ENCODE assay signal across 8 cellular contexts in the genomic region with DNA sequence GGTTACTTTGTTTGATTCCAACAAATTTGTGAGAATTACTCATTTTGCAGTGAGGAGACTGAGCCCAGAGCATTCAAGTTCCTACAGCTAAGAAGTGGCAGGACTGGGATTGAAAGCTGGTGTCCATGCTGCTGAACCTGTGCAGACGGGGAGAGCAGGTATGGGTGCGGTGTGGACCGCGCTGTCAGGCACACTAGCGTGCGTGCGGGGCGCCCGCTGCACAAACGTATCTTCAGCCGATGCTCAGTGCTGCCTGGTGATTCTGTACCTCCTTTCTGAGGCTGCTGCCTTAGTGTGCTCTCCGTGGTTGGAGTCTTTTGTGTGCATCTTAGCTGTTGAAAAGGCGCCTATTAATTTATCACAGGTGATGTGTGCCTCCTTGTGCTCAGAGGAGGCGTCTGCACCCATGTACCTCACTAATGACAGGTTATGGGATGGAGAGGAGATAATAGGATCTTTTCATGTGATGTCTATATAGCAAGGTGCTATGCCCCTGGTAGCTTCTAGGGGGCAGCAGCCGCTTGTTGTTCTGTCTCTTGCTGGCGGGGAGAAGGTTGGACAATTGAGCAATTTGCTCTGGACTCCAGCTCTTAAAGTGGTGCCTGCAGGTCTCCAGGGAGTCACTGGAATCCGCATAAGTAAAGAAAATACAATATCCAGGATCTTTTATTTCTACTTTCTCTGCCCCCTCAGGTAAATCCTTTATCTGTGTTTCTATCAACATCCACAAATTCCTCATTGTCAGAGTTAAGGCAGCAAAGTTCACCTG. TPM values are rescaled to one million over a fixed set of nuclear protein-coding genes. Genes with fewer than 3 reads are reported as not detected.
DNase-seq lines count a peak whose midpoint lies in the region; ATAC-seq and TF ChIP-seq lines count a peak whose summit lies in the region.

No MANE protein-coding gene starts in this region.

- DNase-seq in CD4-positive, alpha-beta memory T cell, result peak; percentile 55 to 71 (median 56)
- DNase-seq in NCI-H226, result peak; percentile 65
- DNase-seq in cerebellar cortex (ENCODE audit: low spot score), result peak; percentile 85
- DNase-seq in left lobe of liver (ENCODE audit: low spot score), result peak; percentile 71
- peak; percentile 38 to 39 for DNase-seq in stimulated activated CD8-positive, alpha-beta memory T cell treated with anti-CD3 and anti-CD28 coated beads, Interleukin-7, amount 100 ng/mL, for 4 hours (ENCODE audit: low read depth in 2 of 2)

- TF ChIP-seq CTCF in HEK293 (tag by site-specific recombination; IDR thresholded peaks at IDR 0.05), result peak; percentile 81
- TF ChIP-seq CTCF in VCaP (conservative IDR thresholded peaks at IDR 0.05), result peak; percentile 90

- H3K4me1 Mint-ChIP-seq in CD4-positive, alpha-beta memory T cell, result peaks cover 31 to 53% (median 44%) of the 10 kb centered on the region in 4 donors

- no peaks in the 10 kb centered on the region for H3K27me3 Mint-ChIP-seq in CD4-positive, alpha-beta memory T cell

- H3K27ac Mint-ChIP-seq in CD4-positive, alpha-beta memory T cell, result peak overlapping the region; percentile 26 to 91 (median 74)

- H3K27me3 ChIP-seq in CD4-positive, alpha-beta memory T cell (ENCODE audit: insufficient read depth, low read length), result no peaks in the 10 kb centered on the region

- no peaks in the 10 kb centered on the region for H3K36me3 ChIP-seq in CD4-positive, alpha-beta memory T cell (ENCODE audit: insufficient read depth, low read length)
- no peaks in the 10 kb centered on the region; a peak in 1 of 3 replicates for H3K36me3 ChIP-seq in HEK293 (ENCODE audit: control insufficient read depth in 2 of 2, insufficient read depth in 1 of 2, low read length in 2 of 2)

- CTCF ChIA-PET in CD4-positive, alpha-beta memory T cell (lab: Charles Lee; ENCODE audit: partially characterized antibody), result interaction anchor here (0.5 to 7.6 kb wide), 32 partner anchors 9 to 436 kb away, joined by 3 to 111 read pairs (median 4); no protein-coding TSS in a partner anchor
- CTCF ChIA-PET in HEK293 (lab: Yijun Ruan, JAX), result interaction anchor here (0.5 to 6.7 kb wide), 38 partner anchors 10 to 1537 kb away, joined by 3 to 94 read pairs (median 4); a partner anchor contains a TSS

- H3K4me1 ChIP-seq in CD4-positive, alpha-beta memory T cell (ENCODE audit: insufficient read depth, low read length), result peaks cover 41% of the 10 kb centered on the region
- peaks cover 6% of the 10 kb centered on the region for H3K4me1 ChIP-seq in HEK293 (ENCODE audit: control insufficient read depth, insufficient read depth, low read length)

- no peaks in the 10 kb centered on the region for H3K9me3 ChIP-seq in CD4-positive, alpha-beta memory T cell (ENCODE audit: control insufficient read depth in 1 of 2, low read length in 2 of 2)
- H3K9me3 ChIP-seq in HEK293 (ENCODE audit: control insufficient read depth, insufficient read depth, low read depth, low read length), result no peaks in the 10 kb centered on the region

- H3K9me3 Mint-ChIP-seq in CD4-positive, alpha-beta memory T cell, result no peaks in the 10 kb centered on the region

- H3K4me3 ChIP-seq in CD4-positive, alpha-beta memory T cell (ENCODE audit: low read length in 2 of 2), result no peak overlapping the region
- H3K4me3 ChIP-seq in HEK293 (ENCODE audit: low read depth, low read length), result no peak overlapping the region

- H3K4me3 Mint-ChIP-seq in CD4-positive, alpha-beta memory T cell, result peak overlapping the region in 2 of 8 donors; percentile 33 to 72

- intact Hi-C loops in CD4-positive, alpha-beta memory T cell (cut with micrococcal nuclease), result loop anchor here (1.0 kb wide), 3 partner anchors 55 to 403 kb away; no protein-coding TSS in a partner anchor

- H3K36me3 Mint-ChIP-seq in CD4-positive, alpha-beta memory T cell, result peaks cover 0 to 4% of the 10 kb centered on the region in 2 donors

- no peak overlapping the region for H3K27ac ChIP-seq in CD4-positive, alpha-beta memory T cell (ENCODE audit: low read depth, low read length)
- H3K27ac ChIP-seq in HEK293 (ENCODE audit: extremely low read depth, low read depth, low read length) (no peak overlapping the region), VCaP (peak overlapping the region; percentile 60; the same call in 1 of the 2 replicates)

- POLR2A ChIA-PET in CD4-positive, alpha-beta memory T cell (lab: Charles Lee; ENCODE audit: partially characterized antibody), result interaction anchor here (1.0 to 1.4 kb wide), 4 partner anchors 12 to 397 kb away, joined by 3 to 6 read pairs (median 4); no protein-coding TSS in a partner anchor
- POLR2A ChIA-PET in HEK293 (lab: Yijun Ruan, JAX), result no interaction called here

- ATAC-seq in left lobe of liver, result peak; percentile 79
- no peak for ATAC-seq in GM18520 (IDR thresholded peaks at IDR 0.05; ENCODE audit: unreplicated experiment)

TF ChIP-seq in HEK293, 187 proteins besides CTCF, POLR2A, EP300 and RAD21 (continues in another document):
- no peak for TF ChIP-seq KLF7 (tag by site-specific recombination; IDR thresholded peaks at IDR 0.05; ENCODE audit: borderline replicate concordance)
- no peak for TF ChIP-seq ZNF202 (tag by site-specific recombination; IDR thresholded peaks at IDR 0.05; ENCODE audit: borderline replicate concordance)
- TF ChIP-seq KLF10 (tag by site-specific recombination; IDR thresholded peaks at IDR 0.05), result 0 out of 2 replicates have a peak, but pooled peaks have one; percentile 29
- no peak for TF ChIP-seq TCF7L2 (IDR thresholded peaks at IDR 0.05; ENCODE audit: borderline replicate concordance, low read depth, low read length)
- TF ChIP-seq ZNF112 (tag by site-specific recombination; IDR thresholded peaks at IDR 0.05), result no peak
- TF ChIP-seq, protein P1, sequence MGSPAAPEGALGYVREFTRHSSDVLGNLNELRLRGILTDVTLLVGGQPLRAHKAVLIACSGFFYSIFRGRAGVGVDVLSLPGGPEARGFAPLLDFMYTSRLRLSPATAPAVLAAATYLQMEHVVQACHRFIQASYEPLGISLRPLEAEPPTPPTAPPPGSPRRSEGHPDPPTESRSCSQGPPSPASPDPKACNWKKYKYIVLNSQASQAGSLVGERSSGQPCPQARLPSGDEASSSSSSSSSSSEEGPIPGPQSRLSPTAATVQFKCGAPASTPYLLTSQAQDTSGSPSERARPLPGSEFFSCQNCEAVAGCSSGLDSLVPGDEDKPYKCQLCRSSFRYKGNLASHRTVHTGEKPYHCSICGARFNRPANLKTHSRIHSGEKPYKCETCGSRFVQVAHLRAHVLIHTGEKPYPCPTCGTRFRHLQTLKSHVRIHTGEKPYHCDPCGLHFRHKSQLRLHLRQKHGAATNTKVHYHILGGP (tag by site-specific recombination; IDR thresholded peaks at IDR 0.05), result no peak
- TF ChIP-seq, protein P2, sequence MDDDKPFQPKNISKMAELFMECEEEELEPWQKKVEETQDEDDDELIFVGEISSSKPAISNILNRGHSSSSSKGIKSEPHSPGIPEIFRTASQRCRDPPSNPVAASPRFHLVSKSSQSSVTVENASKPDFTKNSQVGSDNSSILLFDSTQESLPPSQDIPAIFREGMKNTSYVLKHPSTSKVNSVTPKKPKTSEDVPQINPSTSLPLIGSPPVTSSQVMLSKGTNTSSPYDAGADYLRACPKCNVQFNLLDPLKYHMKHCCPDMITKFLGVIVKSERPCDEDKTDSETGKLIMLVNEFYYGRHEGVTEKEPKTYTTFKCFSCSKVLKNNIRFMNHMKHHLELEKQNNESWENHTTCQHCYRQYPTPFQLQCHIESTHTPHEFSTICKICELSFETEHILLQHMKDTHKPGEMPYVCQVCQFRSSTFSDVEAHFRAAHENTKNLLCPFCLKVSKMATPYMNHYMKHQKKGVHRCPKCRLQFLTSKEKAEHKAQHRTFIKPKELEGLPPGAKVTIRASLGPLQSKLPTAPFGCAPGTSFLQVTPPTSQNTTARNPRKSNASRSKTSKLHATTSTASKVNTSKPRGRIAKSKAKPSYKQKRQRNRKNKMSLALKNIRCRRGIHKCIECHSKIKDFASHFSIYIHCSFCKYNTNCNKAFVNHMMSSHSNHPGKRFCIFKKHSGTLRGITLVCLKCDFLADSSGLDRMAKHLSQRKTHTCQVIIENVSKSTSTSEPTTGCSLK (tag by site-specific recombination; IDR thresholded peaks at IDR 0.05), result no peak
- no peak for TF ChIP-seq SALL2 (tag by site-specific recombination; IDR thresholded peaks at IDR 0.05; ENCODE audit: borderline replicate concordance)
- TF ChIP-seq ZNF791 (tag by site-specific recombination; IDR thresholded peaks at IDR 0.05), result no peak
- TF ChIP-seq IKZF3 (tag by site-specific recombination; IDR thresholded peaks at IDR 0.05), result no peak
- TF ChIP-seq ZNF311 (tag by site-specific recombination; IDR thresholded peaks at IDR 0.05; ENCODE audit: borderline replicate concordance), result no peak
- no peak for TF ChIP-seq ZBTB1 (tag by site-specific recombination; IDR thresholded peaks at IDR 0.05)
- TF ChIP-seq ZNF175 (tag by site-specific recombination; IDR thresholded peaks at IDR 0.05), result no peak
- TF ChIP-seq ZNF629 (tag by site-specific recombination; IDR thresholded peaks at IDR 0.05), result 0 out of 2 replicates have a peak, but pooled peaks have one; percentile 15

RNA-seq across cellular contexts. Expression of a gene that starts 32.5 kb away (rescaled TPM):
- total RNA-seq in CD4-positive, alpha-beta memory T cell, result 10 to 100 TPM; 14.5 to 16.1 TPM
- 1 to 10 TPM; 3.1 to 5.3 TPM for polyA plus RNA-seq in CD4-positive, alpha-beta memory T cell
- 24.0 TPM for total RNA-seq in left lobe of liver

RNA-seq across cellular contexts. Expression of a gene that starts 35.0 kb away (rescaled TPM):
- 10 to 100 TPM; 22.4 to 25.3 TPM for total RNA-seq in CD4-positive, alpha-beta memory T cell
- polyA plus RNA-seq in CD4-positive, alpha-beta memory T cell, result 10 to 100 TPM; 15.4 to 30.8 TPM
- total RNA-seq in left lobe of liver, result 19.4 TPM

RNA-seq across cellular contexts. Expression of a gene that starts 57.5 kb away (rescaled TPM):
- total RNA-seq in CD4-positive, alpha-beta memory T cell, result not detected
- polyA plus RNA-seq in CD4-positive, alpha-beta memory T cell, result not detected
- not detected for total RNA-seq in left lobe of liver
